24 cellular contexts compared by ENCODE assay signal in genomic region chr13:97211986-97212385, GRCh38. TPM values are rescaled to one million over a fixed set of nuclear protein-coding genes. Genes with fewer than 3 reads are reported as not detected.
A peak's percentile ranks its signal among the peaks of the same experiment; 100 is the strongest.
DNase-seq lines count a peak whose midpoint lies in the region; ATAC-seq, FAIRE-seq and TF ChIP-seq lines count a peak whose summit lies in the region.
"Had no signal": no experiment of that assay in that cellular context is flagged by ENCODE, and none has a peak within 500 bp of the region (broad histone marks: within the 10 kb centered on the region; RNA-seq: fewer than 3 reads in every experiment).

No MANE protein-coding gene starts in this region.

- no peak overlapping the region for H2AFZ ChIP-seq in K562 (ENCODE audit: low read depth, low read length)
- no peak overlapping the region for H2AFZ ChIP-seq in mesenchymal stem cell (ENCODE audit: low read depth, low read length)

- no peak overlapping the region for H3K4me3 Mint-ChIP-seq in type B pancreatic cell
- no peak overlapping the region for H3K4me3 Mint-ChIP-seq in activated T-cell treated with anti-CD3 and anti-CD28 coated beads, Interleukin-2, amount 50 U/mL, for 72 hours
- H3K4me3 Mint-ChIP-seq: activated CD4-positive, alpha-beta T cell treated with anti-CD3 and anti-CD28 coated beads, Interleukin-2, amount 10 ng/mL, durations not matched to agents 7 days and 5 days; CD4-positive, alpha-beta T cell; endodermal cell; nephron had no signal

- peaks cover 7% of the 10 kb centered on the region for H3K4me1 Mint-ChIP-seq in type B pancreatic cell (ENCODE audit: unreplicated experiment)
- H3K4me1 Mint-ChIP-seq in activated T-cell treated with anti-CD3 and anti-CD28 coated beads, Interleukin-2, amount 50 U/mL, for 72 hours (ENCODE audit: low read depth) = peaks cover 22% of the 10 kb centered on the region
- H3K4me1 Mint-ChIP-seq: endodermal cell, nephron had no signal

- no peaks in the 10 kb centered on the region for H3K79me2 ChIP-seq in K562 (ENCODE audit: control insufficient read depth, insufficient read depth, low read length)

- in situ Hi-C loops in K562 (cut with MboI) = loop anchor here (5.0 kb wide), 1 partner anchor 95 kb away; no protein-coding TSS in a partner anchor

- POLR2A ChIA-PET in K562 (lab: Yijun Ruan, JAX) = interaction anchor here (0.7 kb wide), 1 partner anchor 46 kb away, joined by 3 read pairs; no protein-coding TSS in a partner anchor

- H3K9ac ChIP-seq in K562 (ENCODE audit: insufficient read depth in 1 of 2, low read depth in 2 of 2, low read length in 2 of 2) (no peak overlapping the region), mesenchymal stem cell (ENCODE audit: low read length) (no peak overlapping the region)

- H3K27ac ChIP-seq in left ventricle myocardium inferior (replicated peaks) = no peak overlapping the region
- H3K27ac ChIP-seq in K562 (ENCODE audit: extremely low read depth, low read depth, low read length) = no peak overlapping the region
- no peak overlapping the region for H3K27ac ChIP-seq in mesenchymal stem cell (ENCODE audit: low read length, poor library complexity, severe bottlenecking)
- H3K27ac ChIP-seq: heart right ventricle, prostate gland, stomach had no signal

- no peak for FAIRE-seq in K562 (lab: Jason Lieb, UNC)
- no peak for FAIRE-seq in RCC 7860 (lab: Jason Lieb, UNC)
- FAIRE-seq: GM12892 had no signal

- H3K23ac ChIP-seq in mesenchymal stem cell (ENCODE audit: low read length in 2 of 2) = no peak overlapping the region

- H3K27ac Mint-ChIP-seq in type B pancreatic cell = peak overlapping the region; percentile 75
- H3K27ac Mint-ChIP-seq in activated T-cell treated with anti-CD3 and anti-CD28 coated beads, Interleukin-2, amount 50 U/mL, for 72 hours = no peak overlapping the region
- H3K27ac Mint-ChIP-seq: CD4-positive, alpha-beta T cell; endodermal cell; nephron had no signal

- H3K4me2 ChIP-seq in K562 (ENCODE audit: insufficient read depth, low read length) (no peak overlapping the region), mesenchymal stem cell (ENCODE audit: low read length, poor library complexity, severe bottlenecking) (no peak overlapping the region)

- CTCF ChIA-PET in K562 (lab: Yijun Ruan, JAX; ENCODE audit: low intra/inter-chr PET ratio) = interaction anchor here (1.3 kb wide), 1 partner anchor 102 kb away, joined by 5 read pairs; no protein-coding TSS in a partner anchor

- H3K27me3 ChIP-seq in left ventricle myocardium inferior (ENCODE audit: low read depth) (no peaks in the 10 kb centered on the region), K562 (ENCODE audit: control insufficient read depth in 2 of 2, insufficient read depth in 2 of 2, low read length in 2 of 2) (no peaks in the 10 kb centered on the region), mesenchymal stem cell (ENCODE audit: control insufficient read depth in 1 of 2, insufficient read depth in 1 of 2, low read length in 2 of 2) (no peaks in the 10 kb centered on the region)
- H3K27me3 ChIP-seq: stomach had no signal

- DNase-seq in left ventricle myocardium superior = no peak
- DNase-seq in left ventricle myocardium inferior = no peak
- DNase-seq in K562 (ENCODE audit: extremely low read depth in 1 of 4, low spot score in 3 of 4) = no peak
- DNase-seq in mesenchymal stem cell = no peak
- DNase-seq in type B pancreatic cell (ENCODE audit: extremely low spot score, unreplicated experiment) = no peak
- no peak for DNase-seq in activated T-cell treated with anti-CD3 and anti-CD28 coated beads, Interleukin-2, amount 50 U/mL, for 72 hours
- no peak for DNase-seq in T-helper 9 cell
- no peak for DNase-seq in RCC 7860 (ENCODE audit: low spot score)
- DNase-seq: activated CD4-positive, alpha-beta T cell treated with anti-CD3 and anti-CD28 coated beads, Interleukin-2, amount 10 ng/mL, durations not matched to agents 7 days and 5 days; activated CD8-positive, alpha-beta memory T cell treated with anti-CD3 and anti-CD28 coated beads, Interleukin-2, amount 50 U/mL, for 4 hours; activated gamma-delta T cell; CD4-positive, alpha-beta T cell; endodermal cell; H7; heart right ventricle; immature natural killer cell; NCI-H1436; NK-92 treated with Interleukin-12 subunit alpha and Interleukin-12 subunit beta, amount 100 ng/mL, for 24 hours; stimulated activated CD4-positive, alpha-beta T cell treated with anti-CD3 and anti-CD28 coated beads, Interleukin-4, amount 100 ng/mL, for 24 hours; stomach; T-helper 1 cell had no signal

- BruUV-seq in K562 (replicated peaks; lab: Mats Ljungman, UMichigan) = no TSS peak

- H3K36me3 Mint-ChIP-seq in type B pancreatic cell = no peaks in the 10 kb centered on the region
- peaks cover 0 to 1% of the 10 kb centered on the region in 2 donors for H3K36me3 Mint-ChIP-seq in activated T-cell treated with anti-CD3 and anti-CD28 coated beads, Interleukin-2, amount 50 U/mL, for 72 hours (ENCODE audit: insufficient read depth in 2 of 2)
- H3K36me3 Mint-ChIP-seq: immature natural killer cell had no signal

- no peak overlapping the region for H3K14ac ChIP-seq in mesenchymal stem cell (ENCODE audit: low read length in 2 of 2)

- no peak overlapping the region for H2BK12ac ChIP-seq in mesenchymal stem cell (ENCODE audit: low read length in 2 of 2)

- H3K9me3 ChIP-seq in left ventricle myocardium inferior (replicated peaks) (no peaks in the 10 kb centered on the region), K562 (replicated peaks; ENCODE audit: control insufficient read depth, insufficient read depth, low read depth, low read length) (no peaks in the 10 kb centered on the region; the same call in 1 of the 2 replicates), mesenchymal stem cell (ENCODE audit: control insufficient read depth, low read length) (no peaks in the 10 kb centered on the region)
- H3K9me3 ChIP-seq: heart right ventricle, prostate gland, stomach had no signal

- no peak overlapping the region for H4K8ac ChIP-seq in mesenchymal stem cell (ENCODE audit: low read length)

- no peak overlapping the region for H3K4ac ChIP-seq in mesenchymal stem cell (ENCODE audit: low read depth in 1 of 2, low read length in 2 of 2)

- H3K4me1 ChIP-seq in left ventricle myocardium inferior (peaks cover 9% of the 10 kb centered on the region), K562 (replicated peaks in 1 of 2; ENCODE audit: control insufficient read depth in 2 of 2, insufficient read depth in 2 of 2, low read length in 2 of 2) (no peaks in the 10 kb centered on the region; a peak in 1 of 5 replicates), mesenchymal stem cell (ENCODE audit: control insufficient read depth, insufficient read depth, low read depth, low read length) (no peaks in the 10 kb centered on the region)
- H3K4me1 ChIP-seq: prostate gland had no signal

- H3K18ac ChIP-seq in mesenchymal stem cell (ENCODE audit: low read depth in 1 of 2, low read length in 2 of 2) = peak overlapping the region in 1 of 2 experiments; percentile 34

- no peak overlapping the region for H2AK5ac ChIP-seq in mesenchymal stem cell (ENCODE audit: low read length, severe bottlenecking)

- no peaks in the 10 kb centered on the region for H4K20me1 ChIP-seq in K562 (replicated peaks; ENCODE audit: control insufficient read depth, insufficient read depth, low read length)

- H4K91ac ChIP-seq in mesenchymal stem cell (ENCODE audit: low read length) = no peak overlapping the region

- H3K9me1 ChIP-seq in K562 (ENCODE audit: control insufficient read depth, insufficient read depth, low read length) = no peaks in the 10 kb centered on the region

- H3K36me3 ChIP-seq in left ventricle myocardium inferior (no peaks in the 10 kb centered on the region), K562 (ENCODE audit: control insufficient read depth, insufficient read depth, low read length) (no peaks in the 10 kb centered on the region), mesenchymal stem cell (ENCODE audit: control insufficient read depth in 1 of 2, insufficient read depth in 2 of 2, low read depth in 1 of 2, low read length in 2 of 2) (no peaks in the 10 kb centered on the region)
- H3K36me3 ChIP-seq: heart right ventricle, prostate gland, stomach had no signal

- TF ChIP-seq RAD21 in K562 (CRISPR knock-in tag; conservative IDR thresholded peaks at IDR 0.05 in 1 of 2, IDR thresholded peaks at IDR 0.05 in 1 of 2) = no peak

- no peak for TF ChIP-seq EP300 in K562 (IDR thresholded peaks at IDR 0.05; ENCODE audit: low read length)

- H3K27me3 Mint-ChIP-seq in type B pancreatic cell = no peaks in the 10 kb centered on the region
- no peaks in the 10 kb centered on the region for H3K27me3 Mint-ChIP-seq in activated T-cell treated with anti-CD3 and anti-CD28 coated beads, Interleukin-2, amount 50 U/mL, for 72 hours (ENCODE audit: low read depth)
- H3K27me3 Mint-ChIP-seq: CD4-positive, alpha-beta T cell had no signal

- H3K4me3 ChIP-seq in left ventricle myocardium inferior = no peak overlapping the region
- H3K4me3 ChIP-seq in K562 = no peak overlapping the region
- no peak overlapping the region for H3K4me3 ChIP-seq in mesenchymal stem cell (ENCODE audit: insufficient read depth in 1 of 2, low read depth in 1 of 2, low read length in 2 of 2)
- H3K4me3 ChIP-seq: heart right ventricle, prostate gland, stomach had no signal

- H3K9me3 Mint-ChIP-seq in type B pancreatic cell = peaks cover 8% of the 10 kb centered on the region
- H3K9me3 Mint-ChIP-seq in activated T-cell treated with anti-CD3 and anti-CD28 coated beads, Interleukin-2, amount 50 U/mL, for 72 hours = peaks cover 1 to 2% of the 10 kb centered on the region in 2 donors
- H3K9me3 Mint-ChIP-seq: CD4-positive, alpha-beta T cell; immature natural killer cell had no signal

- no peak for TF ChIP-seq CTCF in left ventricle myocardium inferior (IDR thresholded peaks at IDR 0.05; ENCODE audit: borderline replicate concordance)
- no peak for TF ChIP-seq CTCF in K562 (IDR thresholded peaks at IDR 0.05 in 2 of 3, conservative IDR thresholded peaks at IDR 0.05 in 1 of 3; ENCODE audit: insufficient read depth in 2 of 3, low read depth in 1 of 3, low read length in 3 of 3)
- TF ChIP-seq CTCF in type B pancreatic cell (conservative IDR thresholded peaks at IDR 0.05) = no peak

- no peak overlapping the region for H2BK5ac ChIP-seq in mesenchymal stem cell (ENCODE audit: low read depth, low read length, poor library complexity, severe bottlenecking)

- H3K79me1 ChIP-seq in mesenchymal stem cell (replicated peaks; ENCODE audit: low read length, poor library complexity, severe bottlenecking) = no peaks in the 10 kb centered on the region

- H2BK15ac ChIP-seq in mesenchymal stem cell (ENCODE audit: low read depth, poor library complexity, severe bottlenecking) = peak overlapping the region; percentile 44

- ATAC-seq in left ventricle myocardium superior (peak; percentile 71), K562 (peak; percentile 34)
- ATAC-seq in activated T-cell treated with anti-CD3 and anti-CD28 coated beads, Interleukin-2, amount 50 U/mL, for 72 hours (replicated peaks in 1 of 2) = no peak

- no peak overlapping the region for H2BK120ac ChIP-seq in mesenchymal stem cell (ENCODE audit: low read depth, low read length)

- WGBS in K562 (ENCODE audit: insufficient coverage, low coverage, missing lambda C conversion rate) = 42% methylated on average over 4 of the region's 4 CpGs
- WGBS in mesenchymal stem cell = 91% methylated on average over 4 of the region's 4 CpGs

- intact Hi-C loops in left ventricle myocardium superior (cut with micrococcal nuclease) (loop anchor here (5.0 kb wide), 1 partner anchor 100 kb away; no protein-coding TSS in a partner anchor), left ventricle myocardium inferior (cut with micrococcal nuclease) (loop anchor here (5.0 kb wide), 1 partner anchor 100 kb away; no protein-coding TSS in a partner anchor), K562 (cut with micrococcal nuclease) (loop anchor here (1.0 to 2.0 kb wide), 2 partner anchors 102 to 181 kb away; no protein-coding TSS in a partner anchor)

- TF ChIP-seq POLR2A in K562 (conservative IDR thresholded peaks at IDR 0.05) = no peak

RNA-seq across cellular contexts. Expression of gene MBNL2, which starts 10.1 kb away (rescaled TPM):
- total RNA-seq in left ventricle myocardium superior (66.7 TPM), left ventricle myocardium inferior (76.5 TPM), K562 (2014; rRNA removed) (13.8 and 14.1 TPM in 2 replicates), K562 (2014; rRNA removed; fragmentation: Illumina TruSeq; extraction: Trizol) (22.8 and 26.7 TPM in 2 replicates), K562 (2015; rRNA removed; fragmentation: Illumina TruSeq; extraction: Trizol) (6.3 and 7.5 TPM in 2 replicates), K562 (2021) (22.0 and 24.8 TPM in 2 replicates), type B pancreatic cell (ENCODE audit: low replicate concordance) (43.7 and 81.7 TPM in 2 replicates)
- 15.8 and 50.2 TPM in 2 replicates for total RNA-seq in K562 (2011; cell fraction: chromatin; rRNA removed; ENCODE audit: low replicate concordance)
- 6.8 and 9.1 TPM in 2 replicates for total RNA-seq in K562 (2011; cell fraction: nucleolus; rRNA removed)
- 14.8 and 18.3 TPM in 2 replicates for total RNA-seq in K562 (2011; cell fraction: nucleoplasm; rRNA removed)
- polyA plus RNA-seq in K562 (2011; rRNA removed) (14.7 and 16.8 TPM in 2 replicates), K562 (2014; fragmentation: Illumina TruSeq; extraction: Trizol) (18.2 and 19.6 TPM in 2 replicates), K562 (2014; fragmentation: Nextera tagmentation; extraction: Ambion mirVana) (10 to 100 TPM in 1 of 2 experiments, 1 to 10 TPM in 1; 7.0 to 10.5 TPM), K562 (2014; rRNA removed) (9.1 and 11.7 TPM in 2 replicates)
- polyA plus RNA-seq in K562 (2011; cell fraction: cytosol; rRNA removed) = 8.7 and 16.4 TPM in 2 replicates
- polyA plus RNA-seq in K562 (2011; cell fraction: nucleus; rRNA removed) = 14.1 and 16.0 TPM in 2 replicates
- 7.2 and 20.6 TPM in 2 replicates for polyA plus RNA-seq in K562 (2012)
- 63.7 and 74.2 TPM in 2 replicates for polyA minus RNA-seq in K562 (2011; rRNA and poly(A)+ RNA removed)
- 18.5 and 23.4 TPM in 2 replicates for polyA minus RNA-seq in K562 (2011; cell fraction: cytosol; rRNA and poly(A)+ RNA removed)
- polyA minus RNA-seq in K562 (2011; cell fraction: nucleus; rRNA and poly(A)+ RNA removed) = 16.4 and 39.1 TPM in 2 replicates
- polyA plus RNA-seq in mesenchymal stem cell (2013, experiment 1 of 2) = 41.7 TPM
- 43.8 TPM for polyA plus RNA-seq in mesenchymal stem cell (2013, experiment 2 of 2)
- 10 to 100 TPM; 14.9 to 26.9 TPM for total RNA-seq in activated T-cell treated with anti-CD3 and anti-CD28 coated beads, Interleukin-2, amount 50 U/mL, for 72 hours

Comparison
In these comparisons a context has a peak if more than half of its experiments do, and no peak if none do; other contexts are left out.
1. ATAC-seq: peak in left ventricle myocardium superior (single experiment) and K562 (single experiment); none in activated T-cell treated with anti-CD3 and anti-CD28 coated beads, Interleukin-2, amount 50 U/mL, for 72 hours (0 of 2).